In genomic region chr19:50001158-50001557, GRCh38 we compare ENCODE assay signal across 7 cellular contexts. TPM values are rescaled to one million over a fixed set of nuclear protein-coding genes. Genes with fewer than 3 reads are reported as not detected.
"Had no signal": no experiment of that assay in that cellular context is flagged by ENCODE, and none has a peak within 500 bp of the region (broad histone marks: within the 10 kb centered on the region; RNA-seq: fewer than 3 reads in every experiment).

No MANE protein-coding gene starts in this region.

- H3K4me3 ChIP-seq: GM23338, K562 had no signal

- H3K4me3 Mint-ChIP-seq: GM23338, H9 had no signal

- DNase-seq: H9, HCEC 1CT, IMR-90 had no signal

- H3K27ac Mint-ChIP-seq: GM23338, H9 had no signal

- H3K9me3 Mint-ChIP-seq: GM23338, H9 had no signal

- ATAC-seq: GM23338, K562 had no signal

- H3K4me1 Mint-ChIP-seq: GM23338, H9 had no signal

RNA-seq across cellular contexts. Expression of gene SIGLEC11, which starts 40.2 kb away (rescaled TPM):
- total RNA-seq: GM23338, H1, H9, HT-29, IMR-90, K562 had no signal
- polyA plus RNA-seq: GM23338, IMR-90, K562 had no signal
